8 cellular contexts compared by ENCODE assay signal in the genomic region with DNA sequence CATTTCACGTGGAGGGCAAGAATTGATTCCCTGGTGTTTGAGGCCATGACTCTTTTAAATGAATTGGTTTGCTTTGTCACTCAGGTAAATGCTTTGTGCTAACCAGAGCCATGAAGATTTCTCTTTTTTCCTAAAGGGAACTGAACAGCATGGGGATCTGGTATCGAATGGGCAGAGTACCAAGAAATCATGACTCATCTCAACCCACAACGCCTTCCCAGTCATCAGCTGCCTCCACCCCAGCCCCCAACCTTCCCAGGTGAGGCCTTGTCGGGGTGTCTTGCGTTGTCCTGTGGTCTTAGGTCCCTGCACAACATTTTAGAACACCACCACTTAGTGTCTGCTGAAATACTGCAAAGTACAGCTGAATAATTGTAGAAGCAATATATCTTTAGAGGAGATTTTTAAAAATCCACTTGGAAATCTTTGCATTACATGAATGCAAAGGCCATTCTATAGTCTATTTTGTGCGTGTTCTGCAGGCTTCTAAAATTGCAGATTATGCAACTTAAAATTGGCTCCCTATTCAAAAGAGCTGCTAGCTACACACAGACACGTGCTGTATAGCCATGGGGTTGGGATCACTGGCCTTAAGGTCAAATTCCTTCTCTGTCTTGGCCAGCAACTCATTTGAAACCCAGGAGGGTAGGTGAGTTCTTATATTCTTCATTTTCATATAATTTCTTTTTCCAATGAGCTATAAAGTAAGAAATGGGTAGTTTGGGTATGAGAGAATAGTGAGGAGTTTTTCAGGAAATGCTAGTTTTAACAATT.
DNase-seq lines count a peak whose midpoint lies in the region; TF ChIP-seq lines count a peak whose summit lies in the region.
"Had no signal": no experiment of that assay in that cellular context is flagged by ENCODE, and none has a peak within 500 bp of the region (broad histone marks: within the 10 kb centered on the region; RNA-seq: fewer than 3 reads in every experiment).

No MANE protein-coding gene starts in this region.

- H3K4me3 ChIP-seq in prostate gland, result no peak overlapping the region

- 35% methylated on average over 7 of the region's 7 CpGs for WGBS in prostate gland

- no peaks in the 10 kb centered on the region for H3K27me3 ChIP-seq in prostate gland (replicated peaks; ENCODE audit: insufficient read depth)

- H3K36me3 ChIP-seq in prostate gland, result no peaks in the 10 kb centered on the region

- peak; percentile 73 for DNase-seq in ELR (ENCODE audit: low read depth)
- peak; percentile 32 for DNase-seq in MV-4-11 (lab: John Stamatoyannopoulos, UW)
- peak in 11 of 61 donors; percentile 29 to 62 (median 39) for DNase-seq in caudate nucleus (lab: John Stamatoyannopoulos, UW)
- DNase-seq in prostate gland (ENCODE audit: low spot score), result peak; percentile 29
- no peak for DNase-seq in NCI-H1105 treated with DMSO at 0.1 percent for 48 hours (lab: John Stamatoyannopoulos, UW)
- no peak for DNase-seq in occipital lobe (lab: John Stamatoyannopoulos, UW)
- no peak for DNase-seq in NCI-H1436 (lab: John Stamatoyannopoulos, UW)
- DNase-seq: amniotic stem cell had no signal

- intact Hi-C loops in prostate gland (cut with DNase I), result loop anchor here (5.0 to 10.0 kb wide), 5 partner anchors 78 to 991 kb away; no protein-coding TSS in a partner anchor

- no peak for TF ChIP-seq CTCF in prostate gland (IDR thresholded peaks at IDR 0.05)

- TF ChIP-seq POLR2A in prostate gland (IDR thresholded peaks at IDR 0.05), result no peak

- peak overlapping the region; percentile 50 for H3K27ac ChIP-seq in caudate nucleus (ENCODE audit: low read depth, low read length)
- H3K27ac ChIP-seq in prostate gland, result peak overlapping the region in 1 of 2 donors; percentile 22

- H3K9me3 ChIP-seq in prostate gland, result no peaks in the 10 kb centered on the region

- H3K4me1 ChIP-seq in prostate gland (replicated peaks), result peaks cover 16% of the 10 kb centered on the region

Comparison
In these comparisons a context has a peak if more than half of its experiments do, and no peak if none do; other contexts are left out.
1. DNase-seq: peak in ELR (single experiment), MV-4-11 (single experiment) and prostate gland (single experiment); none in NCI-H1105 treated with DMSO at 0.1 percent for 48 hours (single experiment), occipital lobe (single experiment) and NCI-H1436 (single experiment).